Comparison of ENCODE assay signal across 20 cellular contexts in genomic region chr2:227130636-227131035, GRCh38. TPM values are rescaled to one million over a fixed set of nuclear protein-coding genes. Genes with fewer than 3 reads are reported as not detected.
A peak's percentile ranks its signal among the peaks of the same experiment; 100 is the strongest.
DNase-seq lines count a peak whose midpoint lies in the region; ATAC-seq, FAIRE-seq and TF ChIP-seq lines count a peak whose summit lies in the region.
"Had no signal": no experiment of that assay in that cellular context is flagged by ENCODE, and none has a peak within 500 bp of the region (broad histone marks: within the 10 kb centered on the region; RNA-seq: fewer than 3 reads in every experiment).

No MANE protein-coding gene starts in this region.

- no peak overlapping the region for H2BK5ac ChIP-seq in neuronal stem cell (ENCODE audit: low read length)

- peak overlapping the region; percentile 31 for H2BK12ac ChIP-seq in neuronal stem cell (ENCODE audit: low read length)

- H3K27ac ChIP-seq in A549 (peak overlapping the region; percentile 27 to 66; a peak in 5 of 6 replicates), GM12878 (ENCODE audit: control insufficient read depth, insufficient read depth) (no peak overlapping the region), neuronal stem cell (replicated peaks; ENCODE audit: low read length) (no peak overlapping the region)
- H3K27ac ChIP-seq in effector memory CD4-positive, alpha-beta T cell (ENCODE audit: insufficient read depth, low read length, poor library complexity, severe bottlenecking) = no peak overlapping the region
- H3K27ac ChIP-seq: C4-2B, HL-60 had no signal

- BruUV-seq in GM12878 (replicated peaks; lab: Mats Ljungman, UMichigan) = no TSS peak

- H3K9ac ChIP-seq in GM12878 (ENCODE audit: control insufficient read depth, insufficient read depth, low read length) = no peak overlapping the region
- no peak overlapping the region for H3K9ac ChIP-seq in neuronal stem cell (ENCODE audit: low read depth, low read length, poor library complexity)

- H3K4me1 ChIP-seq in A549 = peaks cover 6% of the 10 kb centered on the region
- H3K4me1 ChIP-seq in GM12878 (ENCODE audit: control insufficient read depth, insufficient read depth, low read length) = no peaks in the 10 kb centered on the region
- no peaks in the 10 kb centered on the region for H3K4me1 ChIP-seq in neuronal stem cell (ENCODE audit: control insufficient read depth in 2 of 2, insufficient read depth in 1 of 2, low read depth in 1 of 2, low read length in 2 of 2)
- H3K4me1 ChIP-seq in effector memory CD4-positive, alpha-beta T cell (ENCODE audit: control insufficient read depth, insufficient read depth, low read length, poor library complexity, severe bottlenecking) = no peaks in the 10 kb centered on the region

- POLR2A ChIA-PET in A549 (lab: Yijun Ruan, JAX) (no interaction called here), GM12878 (lab: Charles Lee) (no interaction called here)

- RAD21 ChIA-PET in GM12878 (lab: Charles Lee; ENCODE audit: unreplicated experiment) = interaction anchor here (0.7 to 1.6 kb wide), 5 partner anchors 102 to 635 kb away, joined by 3 to 10 read pairs (median 3); no protein-coding TSS in a partner anchor

- H3K79me2 ChIP-seq in GM12878 (ENCODE audit: control insufficient read depth, insufficient read depth, low read length) = no peaks in the 10 kb centered on the region

- in situ Hi-C loops in GM12878 (cut with MboI) = loop anchor here (10.0 kb wide), 1 partner anchor 634 kb away; no protein-coding TSS in a partner anchor

- FAIRE-seq in A549 (lab: Jason Lieb, UNC) (no peak), GM12878 (lab: Jason Lieb, UNC) (no peak)
- FAIRE-seq: A204.1, D721Med, H54 had no signal

- H3K36me3 ChIP-seq in GM12878 (ENCODE audit: control insufficient read depth in 2 of 2, insufficient read depth in 2 of 2, low read length in 1 of 2) (no peaks in the 10 kb centered on the region), neuronal stem cell (replicated peaks in 1 of 2; ENCODE audit: control insufficient read depth in 2 of 2, insufficient read depth in 2 of 2, low read length in 2 of 2) (no peaks in the 10 kb centered on the region)
- no peaks in the 10 kb centered on the region for H3K36me3 ChIP-seq in effector memory CD4-positive, alpha-beta T cell (ENCODE audit: control insufficient read depth, insufficient read depth, low read length)

- H3K14ac ChIP-seq in neuronal stem cell (ENCODE audit: low read length) = no peak overlapping the region

- CTCF ChIA-PET in A549 (lab: Yijun Ruan, JAX) (interaction anchor here (0.6 to 13.3 kb wide), 17 partner anchors 10 to 685 kb away, joined by 3 to 159 read pairs (median 4); no protein-coding TSS in a partner anchor), GM12878 (lab: Yijun Ruan, JAX) (interaction anchor here (1.0 to 9.7 kb wide), 4 partner anchors 10 to 635 kb away, joined by 3 to 100 read pairs (median 6); no protein-coding TSS in a partner anchor)

- no peak overlapping the region for H2BK120ac ChIP-seq in neuronal stem cell (ENCODE audit: low read depth, low read length)

- no peaks in the 10 kb centered on the region for H3K9me3 ChIP-seq in A549
- no peaks in the 10 kb centered on the region for H3K9me3 ChIP-seq in GM12878 (replicated peaks; ENCODE audit: control insufficient read depth, insufficient read depth, low read length)
- H3K9me3 ChIP-seq in neuronal stem cell (replicated peaks in 1 of 2; ENCODE audit: control insufficient read depth in 2 of 2, insufficient read depth in 1 of 2, low read depth in 1 of 2, low read length in 2 of 2) = no peaks in the 10 kb centered on the region
- no peaks in the 10 kb centered on the region for H3K9me3 ChIP-seq in effector memory CD4-positive, alpha-beta T cell (ENCODE audit: control insufficient read depth, low read length)
- H3K9me3 ChIP-seq: Caco-2 had no signal

- 88% methylated on average over 8 of the region's 8 CpGs for WGBS in A549 (ENCODE audit: missing lambda C conversion rate)
- 81% methylated on average over 8 of the region's 8 CpGs for WGBS in GM12878 (ENCODE audit: insufficient coverage, insufficient replicate concordance, low lambda C conversion rate, missing lambda C conversion rate)
- 100% methylated on average over 1 of the region's 8 CpGs; no CpG with 5 or more reads in 1 of the 2 donors for WGBS in neuronal stem cell (ENCODE audit: extremely low coverage in 2 of 2, insufficient read length in 2 of 2, insufficient replicate concordance in 1 of 2), 2 donors

- no peak overlapping the region for H4K8ac ChIP-seq in neuronal stem cell (ENCODE audit: low read depth, low read length)

- H4K91ac ChIP-seq in neuronal stem cell (ENCODE audit: low read depth, low read length, poor library complexity) = no peak overlapping the region

- H3K4me3 ChIP-seq in A549 (no peak overlapping the region), GM12878 (no peak overlapping the region), neuronal stem cell (ENCODE audit: low read length in 2 of 2) (no peak overlapping the region)
- no peak overlapping the region for H3K4me3 ChIP-seq in effector memory CD4-positive, alpha-beta T cell (ENCODE audit: insufficient read depth, low read depth, low read length, poor library complexity, severe bottlenecking)
- H3K4me3 ChIP-seq: GM23338 had no signal

- no peak for TF ChIP-seq RAD21 in A549 (conservative IDR thresholded peaks at IDR 0.05 in 1 of 2, IDR thresholded peaks at IDR 0.05 in 1 of 2)
- no peak for TF ChIP-seq RAD21 in GM12878 (IDR thresholded peaks at IDR 0.05; ENCODE audit: insufficient read depth, low read depth, low read length)

- H3K4ac ChIP-seq in neuronal stem cell (ENCODE audit: low read length) = no peak overlapping the region

- peak overlapping the region; percentile 50 for H2AK5ac ChIP-seq in neuronal stem cell (ENCODE audit: low read depth, low read length)

- ATAC-seq in A549 = peak; percentile 19 to 22; a peak in 2 of 6 replicates
- peak; percentile 27; the same call in 2 of the 3 replicates for ATAC-seq in GM12878

- no peaks in the 10 kb centered on the region for H4K20me1 ChIP-seq in GM12878 (ENCODE audit: control insufficient read depth, insufficient read depth)

- H3K23ac ChIP-seq in neuronal stem cell (ENCODE audit: low read depth, low read length, poor library complexity) = no peak overlapping the region

- TF ChIP-seq POLR2A in A549 (IDR thresholded peaks at IDR 0.05; ENCODE audit: low read length) (no peak), GM12878 (IDR thresholded peaks at IDR 0.05; ENCODE audit: low read depth, low read length) (no peak)

- no peak for DNase-seq in A549 (ENCODE audit: low read depth in 1 of 2, low spot score in 1 of 2)
- no peak for DNase-seq in GM12878 (ENCODE audit: low read depth, low spot score)
- DNase-seq in neuronal stem cell (ENCODE audit: low spot score) = no peak
- DNase-seq in effector memory CD4-positive, alpha-beta T cell = no peak
- DNase-seq in activated CD8-positive, alpha-beta memory T cell treated with anti-CD3 and anti-CD28 coated beads, Interleukin-2, amount 50 U/mL, for 48 hours = no peak
- DNase-seq in effector CD8-positive, alpha-beta T cell (lab: John Stamatoyannopoulos, UW) = no peak
- no peak for DNase-seq in germinal center (ENCODE audit: low spot score)
- DNase-seq: AML-193; Caco-2; CD4-positive, alpha-beta T cell; HFFc6; KBM-7 had no signal

- peaks cover 1% of the 10 kb centered on the region for H3K79me1 ChIP-seq in neuronal stem cell (ENCODE audit: low read depth, low read length)

- H2BK15ac ChIP-seq in neuronal stem cell (ENCODE audit: low read length) = peak overlapping the region; percentile 72

- peak overlapping the region; percentile 62 for H3K18ac ChIP-seq in neuronal stem cell (ENCODE audit: low read length)

- TF ChIP-seq EP300 in A549 (IDR thresholded peaks at IDR 0.05) (no peak), GM12878 (IDR thresholded peaks at IDR 0.05; ENCODE audit: borderline replicate concordance in 1 of 2, control insufficient read depth in 1 of 2, low read depth in 2 of 2, low read length in 2 of 2) (no peak)

- H2AFZ ChIP-seq in GM12878 (ENCODE audit: control insufficient read depth, low read depth, low read length) (no peak overlapping the region), neuronal stem cell (ENCODE audit: low read length) (no peak overlapping the region)
- H2AFZ ChIP-seq: GM23338 had no signal

- H3K4me2 ChIP-seq in A549 = no peak overlapping the region
- no peak overlapping the region for H3K4me2 ChIP-seq in GM12878 (ENCODE audit: control insufficient read depth, insufficient read depth)
- no peak overlapping the region for H3K4me2 ChIP-seq in neuronal stem cell (ENCODE audit: insufficient read depth, low read length, poor library complexity, severe bottlenecking)
- H3K4me2 ChIP-seq: GM23338 had no signal

- SMC1A ChIA-PET in GM12878 (lab: Charles Lee; ENCODE audit: uncharacterized antibody, unreplicated experiment) = interaction anchor here (0.9 to 3.7 kb wide), 4 partner anchors 107 to 636 kb away, joined by 3 to 35 read pairs (median 4); no protein-coding TSS in a partner anchor

- intact Hi-C loops in GM12878 (cut with micrococcal nuclease; ENCODE audit: unreplicated experiment) = loop anchor here (5.0 to 10.0 kb wide), 2 partner anchors 274 to 752 kb away; no protein-coding TSS in a partner anchor

- TF ChIP-seq CTCF in A549 (IDR thresholded peaks at IDR 0.05) (no peak), GM12872 (IDR thresholded peaks at IDR 0.05; ENCODE audit: insufficient read depth, low read depth, low read length) (0 out of 3 replicates have a peak, but pooled peaks have one; percentile 3), GM12878 (IDR thresholded peaks at IDR 0.05 in 2 of 3, conservative IDR thresholded peaks at IDR 0.05 in 1 of 3; ENCODE audit: control insufficient read depth in 2 of 3, extremely low read depth in 1 of 3, insufficient read depth in 1 of 3, low read depth in 3 of 3, low read length in 3 of 3) (no peak)

- H3K27me3 ChIP-seq in GM12878 (replicated peaks in 1 of 2; ENCODE audit: control insufficient read depth in 2 of 2, insufficient read depth in 2 of 2, low read length in 1 of 2) (no peaks in the 10 kb centered on the region), neuronal stem cell (ENCODE audit: control insufficient read depth in 3 of 3, insufficient read depth in 3 of 3, low read depth in 1 of 3, low read length in 3 of 3) (peaks cover 0 to 47% (median 0%) of the 10 kb centered on the region in 3 experiments)
- peaks cover 4% of the 10 kb centered on the region for H3K27me3 ChIP-seq in effector memory CD4-positive, alpha-beta T cell (replicated peaks; ENCODE audit: control insufficient read depth, insufficient read depth, low read length, poor library complexity, severe bottlenecking)

RNA-seq across cellular contexts. Expression of gene COL4A4, which starts 33.4 kb away (rescaled TPM):
- polyA plus RNA-seq in A549 (2011; rRNA removed) (6.8 and 7.1 TPM in 2 replicates), A549 (2017; fragmentation: RNase III; extraction: RNeasy Plus Mini Kit Qiagen cat#74134 plus additional on column Dnase treatment) (1.4 to 2.2 TPM (median 1.7 TPM) in 3 replicates), GM12878 (2011; rRNA removed) (0.19 and 0.26 TPM in 2 replicates), GM12878 (2014; fragmentation: Illumina TruSeq; extraction: Trizol) (2.3 and 2.4 TPM in 2 replicates), GM12878 (2014; fragmentation: Nextera tagmentation; extraction: Ambion mirVana) (under 1 TPM; 0.42 to 0.48 TPM), GM12878 (2014; rRNA removed) (1.9 TPM in 2 replicates), GM12878 (2016; fragmentation: Nextera tagmentation; extraction: Ambion mirVana) (1 to 10 TPM; 2.2 to 2.7 TPM)
- 1.0 and 1.2 TPM in 2 replicates for polyA plus RNA-seq in A549 (2012; cell fraction: cytosol; rRNA removed)
- 3.7 and 4.7 TPM in 2 replicates for polyA plus RNA-seq in A549 (2012; cell fraction: nucleus; rRNA removed)
- polyA minus RNA-seq in A549 (2011; rRNA and poly(A)+ RNA removed) = 4.6 and 5.5 TPM in 2 replicates
- 0.08 and 0.27 TPM in 2 replicates for total RNA-seq in GM12878 (2013; cell fraction: nucleolus; rRNA removed)
- total RNA-seq in GM12878 (2014; rRNA removed) (2.4 and 2.5 TPM in 2 replicates), GM12878 (2014; rRNA removed; fragmentation: Illumina TruSeq; extraction: Trizol) (2.0 and 2.6 TPM in 2 replicates), GM12878 (2021) (3.4 and 4.0 TPM in 2 replicates)
- 1.1 TPM for polyA plus RNA-seq in GM12878 (2011; ENCODE audit: low read depth)
- polyA plus RNA-seq in GM12878 (2011; cell fraction: cytosol; rRNA removed) = 0.06 and 0.08 TPM in 2 replicates
- polyA plus RNA-seq in GM12878 (2011; cell fraction: nucleus; rRNA removed) = 0.28 and 0.31 TPM in 2 replicates
- 1.8 and 2.0 TPM in 2 replicates for polyA plus RNA-seq in GM12878 (2012)
- polyA minus RNA-seq in GM12878 (2011; rRNA and poly(A)+ RNA removed) = 0.15 TPM in 2 replicates
- 0.13 and 0.31 TPM in 2 replicates for polyA minus RNA-seq in GM12878 (2011; cell fraction: cytosol; rRNA and poly(A)+ RNA removed)
- 0.12 and 0.29 TPM in 2 replicates for polyA minus RNA-seq in GM12878 (2011; cell fraction: nucleus; rRNA and poly(A)+ RNA removed)
- 0.03 TPM for polyA plus RNA-seq in neuronal stem cell (2013, experiment 1 of 2)
- polyA plus RNA-seq in neuronal stem cell (2013, experiment 2 of 2) = 0.03 TPM
- total RNA-seq: CD4-positive, alpha-beta T cell had no signal

RNA-seq across cellular contexts. Expression of gene COL4A3, which starts 33.8 kb away (rescaled TPM):
- polyA plus RNA-seq in A549 (2011; rRNA removed) (6.8 and 7.4 TPM in 2 replicates), A549 (2017; fragmentation: RNase III; extraction: RNeasy Plus Mini Kit Qiagen cat#74134 plus additional on column Dnase treatment) (1.5 to 2.1 TPM (median 1.8 TPM) in 3 replicates), GM12878 (2011; rRNA removed) (0.33 and 0.34 TPM in 2 replicates), GM12878 (2014; fragmentation: Illumina TruSeq; extraction: Trizol) (6.7 and 7.6 TPM in 2 replicates), GM12878 (2014; fragmentation: Nextera tagmentation; extraction: Ambion mirVana) (1 to 10 TPM in 1 of 2 experiments, under 1 TPM in 1; 0.68 to 1.3 TPM), GM12878 (2014; rRNA removed) (7.3 and 10.5 TPM in 2 replicates), GM12878 (2016; fragmentation: Nextera tagmentation; extraction: Ambion mirVana) (1 to 10 TPM; 2.1 to 2.4 TPM)
- polyA plus RNA-seq in A549 (2012; cell fraction: cytosol; rRNA removed) = 0.58 and 0.63 TPM in 2 replicates
- 4.8 and 6.5 TPM in 2 replicates for polyA plus RNA-seq in A549 (2012; cell fraction: nucleus; rRNA removed)
- polyA minus RNA-seq in A549 (2011; rRNA and poly(A)+ RNA removed) = 6.0 and 7.0 TPM in 2 replicates
- not detected in 2 replicates for total RNA-seq in GM12878 (2013; cell fraction: nucleolus; rRNA removed)
- total RNA-seq in GM12878 (2014; rRNA removed) (7.9 and 11.6 TPM in 2 replicates), GM12878 (2014; rRNA removed; fragmentation: Illumina TruSeq; extraction: Trizol) (7.3 and 8.0 TPM in 2 replicates), GM12878 (2021) (4.3 and 5.3 TPM in 2 replicates)
- 3.8 TPM for polyA plus RNA-seq in GM12878 (2011; ENCODE audit: low read depth)
- 0.08 and 0.15 TPM in 2 replicates for polyA plus RNA-seq in GM12878 (2011; cell fraction: cytosol; rRNA removed)
- 0.97 and 1.2 TPM in 2 replicates for polyA plus RNA-seq in GM12878 (2011; cell fraction: nucleus; rRNA removed)
- polyA plus RNA-seq in GM12878 (2012) = 6.9 and 9.3 TPM in 2 replicates
- polyA minus RNA-seq in GM12878 (2011; rRNA and poly(A)+ RNA removed) = 0.05 TPM in 1 of 2 replicates, not detected in the other
- polyA minus RNA-seq in GM12878 (2011; cell fraction: cytosol; rRNA and poly(A)+ RNA removed) = not detected in 2 replicates
- 0.48 and 0.73 TPM in 2 replicates for polyA minus RNA-seq in GM12878 (2011; cell fraction: nucleus; rRNA and poly(A)+ RNA removed)
- not detected for polyA plus RNA-seq in neuronal stem cell (2013, experiment 1 of 2)
- not detected for polyA plus RNA-seq in neuronal stem cell (2013, experiment 2 of 2)
- total RNA-seq: CD4-positive, alpha-beta T cell; HFFc6; HT1080 had no signal

Comparison
In these comparisons a context has a peak if more than half of its experiments do, and no peak if none do; other contexts are left out.
1. H3K27ac ChIP-seq: peak in A549 (2 of 2); none in GM12878 (single experiment), neuronal stem cell (single experiment) and effector memory CD4-positive, alpha-beta T cell (single experiment).